Comparison of ENCODE assay signal across 14 cellular contexts in the genomic region with DNA sequence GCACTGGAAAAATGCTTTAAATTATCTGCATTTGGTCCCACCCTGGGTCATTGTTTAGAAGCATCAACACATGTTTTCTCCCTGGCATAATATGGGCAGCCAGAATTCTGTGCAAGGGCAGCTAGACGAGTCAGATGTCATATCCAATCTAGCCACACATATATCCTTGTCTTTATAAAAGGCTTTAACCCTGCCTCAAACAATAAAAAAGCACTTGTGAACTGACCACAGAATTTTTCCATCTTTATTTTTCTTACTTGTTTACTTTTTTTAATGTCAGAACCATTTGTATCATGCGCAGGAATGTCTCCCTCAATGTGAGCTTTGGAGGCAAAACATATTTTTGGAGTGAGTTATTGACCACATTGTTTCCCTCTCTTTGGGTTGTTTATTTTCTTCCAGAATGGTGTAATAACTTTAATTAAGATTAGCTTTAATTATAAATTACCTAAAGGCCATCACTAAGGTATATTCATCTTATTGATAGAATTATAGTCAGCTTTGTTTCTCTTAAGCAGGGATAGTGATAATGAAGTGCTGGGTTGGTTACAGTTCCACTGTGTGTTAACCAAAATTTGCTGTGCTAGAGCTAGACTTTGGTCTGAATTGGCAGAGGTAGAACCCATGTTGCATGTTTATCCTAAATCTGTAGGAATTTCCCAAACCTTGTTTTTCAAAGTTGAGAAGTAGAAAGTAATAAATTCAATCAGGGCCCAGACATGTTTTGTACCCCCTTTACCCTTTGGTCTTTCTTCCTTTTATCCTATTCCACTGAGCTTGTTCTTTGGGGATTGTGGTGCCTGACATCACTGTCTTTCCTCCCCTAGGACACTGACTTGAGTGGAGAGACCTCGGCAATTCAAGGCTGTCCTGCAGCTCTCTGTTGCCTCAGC.
A peak's percentile ranks its signal among the peaks of the same experiment; 100 is the strongest.
DNase-seq lines count a peak whose midpoint lies in the region; ATAC-seq and TF ChIP-seq lines count a peak whose summit lies in the region.
"Had no signal": no experiment of that assay in that cellular context is flagged by ENCODE, and none has a peak within 500 bp of the region (broad histone marks: within the 10 kb centered on the region; RNA-seq: fewer than 3 reads in every experiment).

No MANE protein-coding gene starts in this region.

- H3K4me3 Mint-ChIP-seq in activated CD8-positive, alpha-beta memory T cell treated with anti-CD3 and anti-CD28 coated beads, Interleukin-2, amount 10 ng/mL, durations not matched to agents 7 days and 5 days, result no peak overlapping the region
- H3K4me3 Mint-ChIP-seq: activated T-cell treated with anti-CD3 and anti-CD28 coated beads, Interleukin-2, amount 50 U/mL, for 24 hours; naive B cell had no signal

- DNase-seq in BJ (ENCODE audit: low read depth), result peak; percentile 93
- peak; percentile 59 for DNase-seq in RPMI7951 (ENCODE audit: low read depth)
- DNase-seq in fibroblast of peridontal ligament (ENCODE audit: extremely low read depth), result peak; percentile 94
- no peak for DNase-seq in sciatic nerve (ENCODE audit: low spot score)
- no peak for DNase-seq in substantia nigra (lab: John Stamatoyannopoulos, UW)
- no peak for DNase-seq in aorta
- DNase-seq in activated CD8-positive, alpha-beta memory T cell treated with anti-CD3 and anti-CD28 coated beads, Interleukin-2, amount 10 ng/mL, durations not matched to agents 7 days and 5 days, result no peak
- no peak for DNase-seq in effector memory CD4-positive, alpha-beta T cell
- DNase-seq: activated CD4-positive, CD25-positive, alpha-beta regulatory T cell treated with anti-CD3 and anti-CD28 coated beads, Interleukin-2, amount 50 U/mL, for 72 hours; activated T-cell treated with anti-CD3 and anti-CD28 coated beads, Interleukin-2, amount 50 U/mL, for 24 hours; C1 segment of cervical spinal cord; MM.1S; naive B cell had no signal

- H3K27ac ChIP-seq in substantia nigra (ENCODE audit: low read depth, low read length, poor library complexity, severe bottlenecking) (no peak overlapping the region), aorta (ENCODE audit: low read depth in 1 of 2, low read length in 2 of 2) (peak overlapping the region in 1 of 2 donors; percentile 62)
- no peak overlapping the region for H3K27ac ChIP-seq in effector memory CD4-positive, alpha-beta T cell (ENCODE audit: insufficient read depth, low read length, poor library complexity, severe bottlenecking)
- H3K27ac ChIP-seq: HL-60 had no signal

- H3K9me3 Mint-ChIP-seq in activated CD8-positive, alpha-beta memory T cell treated with anti-CD3 and anti-CD28 coated beads, Interleukin-2, amount 10 ng/mL, durations not matched to agents 7 days and 5 days (ENCODE audit: low read depth), result no peaks in the 10 kb centered on the region
- H3K9me3 Mint-ChIP-seq: activated T-cell treated with anti-CD3 and anti-CD28 coated beads, Interleukin-2, amount 50 U/mL, for 24 hours had no signal

- no peaks in the 10 kb centered on the region for H3K27me3 Mint-ChIP-seq in activated CD8-positive, alpha-beta memory T cell treated with anti-CD3 and anti-CD28 coated beads, Interleukin-2, amount 10 ng/mL, durations not matched to agents 7 days and 5 days
- H3K27me3 Mint-ChIP-seq: activated T-cell treated with anti-CD3 and anti-CD28 coated beads, Interleukin-2, amount 50 U/mL, for 24 hours had no signal

- WGBS in aorta, 2 donors, result 39 to 42% methylated on average over 3 of the region's 3 CpGs

- no peaks in the 10 kb centered on the region for H3K9me3 ChIP-seq in aorta (ENCODE audit: control insufficient read depth, low read length)
- no peaks in the 10 kb centered on the region for H3K9me3 ChIP-seq in effector memory CD4-positive, alpha-beta T cell (ENCODE audit: control insufficient read depth, low read length)

- H3K36me3 ChIP-seq in BJ (ENCODE audit: control insufficient read depth, insufficient read depth, low read length), result no peaks in the 10 kb centered on the region
- peaks cover 0 to 2% of the 10 kb centered on the region in 2 donors for H3K36me3 ChIP-seq in aorta (ENCODE audit: control insufficient read depth in 1 of 2, insufficient read depth in 2 of 2, low read length in 1 of 2)
- no peaks in the 10 kb centered on the region for H3K36me3 ChIP-seq in effector memory CD4-positive, alpha-beta T cell (ENCODE audit: control insufficient read depth, insufficient read depth, low read length)

- no peak for TF ChIP-seq CTCF in BJ (IDR thresholded peaks at IDR 0.05; ENCODE audit: insufficient read depth, low read depth, low read length)

- POLR2A ChIA-PET in BJ (lab: Charles Lee), result interaction anchor here (0.6 to 1.3 kb wide), 2 partner anchors 91 to 1158 kb away, joined by 3 to 8 read pairs; partner anchors contain the start of gene ZNF503

- no peaks in the 10 kb centered on the region for H3K4me1 Mint-ChIP-seq in activated CD8-positive, alpha-beta memory T cell treated with anti-CD3 and anti-CD28 coated beads, Interleukin-2, amount 10 ng/mL, durations not matched to agents 7 days and 5 days
- H3K4me1 Mint-ChIP-seq: naive B cell had no signal

- H3K4me3 ChIP-seq in BJ (ENCODE audit: low read depth, low read length) (no peak overlapping the region), aorta (ENCODE audit: low read length in 2 of 2) (no peak overlapping the region)
- H3K4me3 ChIP-seq in effector memory CD4-positive, alpha-beta T cell (ENCODE audit: insufficient read depth, low read depth, low read length, poor library complexity, severe bottlenecking), result no peak overlapping the region

- peaks cover 0 to 7% of the 10 kb centered on the region in 2 donors for H3K4me1 ChIP-seq in aorta (ENCODE audit: control insufficient read depth in 1 of 2, insufficient read depth in 2 of 2, low read length in 2 of 2)
- H3K4me1 ChIP-seq in effector memory CD4-positive, alpha-beta T cell (ENCODE audit: control insufficient read depth, insufficient read depth, low read length, poor library complexity, severe bottlenecking), result no peaks in the 10 kb centered on the region

- ATAC-seq in sciatic nerve, result peak; percentile 52
- no peak for ATAC-seq in aorta (ENCODE audit: low FRiP score)
- ATAC-seq in activated CD8-positive, alpha-beta memory T cell treated with anti-CD3 and anti-CD28 coated beads, Interleukin-2, amount 10 ng/mL, durations not matched to agents 7 days and 5 days, result no peak

- H3K27ac Mint-ChIP-seq in activated CD8-positive, alpha-beta memory T cell treated with anti-CD3 and anti-CD28 coated beads, Interleukin-2, amount 10 ng/mL, durations not matched to agents 7 days and 5 days, result no peak overlapping the region
- H3K27ac Mint-ChIP-seq: activated T-cell treated with anti-CD3 and anti-CD28 coated beads, Interleukin-2, amount 50 U/mL, for 24 hours; naive B cell had no signal

- intact Hi-C loops in sciatic nerve (cut with DNase I), result no loop called here
- intact Hi-C loops in aorta (cut with DNase I), result loop anchor here in 1 of 2 donors (5.0 to 10.0 kb wide), 2 partner anchors 428 to 556 kb away; no protein-coding TSS in a partner anchor

- H3K27me3 ChIP-seq in BJ (ENCODE audit: control insufficient read depth, insufficient read depth, low read length), result peaks cover 4% of the 10 kb centered on the region
- no peaks in the 10 kb centered on the region for H3K27me3 ChIP-seq in aorta (ENCODE audit: control insufficient read depth in 1 of 2, insufficient read depth in 2 of 2, low read length in 1 of 2)
- H3K27me3 ChIP-seq in effector memory CD4-positive, alpha-beta T cell (replicated peaks; ENCODE audit: control insufficient read depth, insufficient read depth, low read length, poor library complexity, severe bottlenecking), result no peaks in the 10 kb centered on the region

- H3K36me3 Mint-ChIP-seq in activated CD8-positive, alpha-beta memory T cell treated with anti-CD3 and anti-CD28 coated beads, Interleukin-2, amount 10 ng/mL, durations not matched to agents 7 days and 5 days, result no peaks in the 10 kb centered on the region
- H3K36me3 Mint-ChIP-seq: naive B cell had no signal

- CTCF ChIA-PET in BJ (lab: Yijun Ruan, JAX), result interaction anchor here (0.7 to 1.6 kb wide), 6 partner anchors 12 to 1272 kb away, joined by 3 to 4 read pairs (median 3); no protein-coding TSS in a partner anchor
- CTCF ChIA-PET in activated CD8-positive, alpha-beta memory T cell treated with anti-CD3 and anti-CD28 coated beads, Interleukin-2, amount 10 ng/mL, durations not matched to agents 7 days and 5 days (lab: Charles Lee), result no interaction called here

Comparison
In these comparisons a context has a peak if more than half of its experiments do, and no peak if none do; other contexts are left out.
1. DNase-seq: peak in BJ (single experiment), RPMI7951 (single experiment) and fibroblast of peridontal ligament (single experiment); none in sciatic nerve (single experiment), substantia nigra (0 of 49), aorta (0 of 2), activated CD8-positive, alpha-beta memory T cell treated with anti-CD3 and anti-CD28 coated beads, Interleukin-2, amount 10 ng/mL, durations not matched to agents 7 days and 5 days (single experiment) and effector memory CD4-positive, alpha-beta T cell (0 of 3).